18 cellular contexts compared by ENCODE assay signal in the genomic region with DNA sequence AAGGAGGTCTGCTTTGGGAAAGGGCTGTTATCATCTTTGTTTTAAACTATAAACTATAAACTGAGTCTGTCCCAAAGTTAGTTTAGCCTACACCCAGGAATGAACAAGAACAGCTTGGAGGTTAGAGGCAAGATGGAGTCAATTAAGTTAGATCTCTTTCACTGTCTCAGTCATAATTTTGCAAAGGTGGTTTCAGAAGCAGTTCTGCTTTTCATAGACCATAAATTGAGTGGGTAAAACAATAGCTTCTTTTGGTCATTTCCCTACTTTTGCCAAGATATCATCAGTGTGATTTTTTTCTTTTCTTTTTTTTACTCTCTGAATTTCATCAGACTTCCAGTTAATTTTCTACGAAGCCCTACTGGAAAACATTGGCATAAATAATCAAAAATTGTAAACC.
"Had no signal": no experiment of that assay in that cellular context is flagged by ENCODE, and none has a peak within 500 bp of the region (broad histone marks: within the 10 kb centered on the region; RNA-seq: fewer than 3 reads in every experiment).

No MANE protein-coding gene starts in this region.

- H3K4me1 ChIP-seq: colonic mucosa, left lung had no signal

- H3K4me3 Mint-ChIP-seq: activated naive CD8-positive, alpha-beta T cell; naive B cell had no signal

- H3K9me3 ChIP-seq: body of pancreas, colonic mucosa, ovary had no signal

- H3K27me3 ChIP-seq: body of pancreas, colonic mucosa, esophagus squamous epithelium, left lung, ovary had no signal

- H3K27ac ChIP-seq: body of pancreas, colonic mucosa, esophagus squamous epithelium, left lung, ovary had no signal

- H3K4me3 ChIP-seq: body of pancreas, colonic mucosa, esophagus squamous epithelium, left lung, ovary had no signal

- H3K27ac Mint-ChIP-seq: activated naive CD8-positive, alpha-beta T cell; naive B cell had no signal

- H3K4me1 Mint-ChIP-seq: naive B cell had no signal

- H3K36me3 Mint-ChIP-seq: activated naive CD8-positive, alpha-beta T cell; naive B cell had no signal

- ATAC-seq: activated CD4-positive, CD25-positive, alpha-beta regulatory T cell treated with anti-CD3 and anti-CD28 coated beads, Interleukin-2, amount 50 U/mL, for 24 hours; body of pancreas; left lung; sciatic nerve had no signal

- H3K36me3 ChIP-seq: colonic mucosa, esophagus squamous epithelium, left lung, ovary had no signal

- FAIRE-seq: kidney had no signal

- DNase-seq: activated CD4-positive, alpha-beta T cell treated with anti-CD3 and anti-CD28 coated beads, Interleukin-2, amount 50 U/mL, for 1 hour; activated CD8-positive, alpha-beta memory T cell treated with anti-CD3 and anti-CD28 coated beads for 24 hours; activated gamma-delta T cell treated with Interleukin-2 at 50 U/mL for 16 hours; amygdala; body of pancreas; central memory CD4-positive, alpha-beta T cell; colonic mucosa; esophagus squamous epithelium; glutamatergic neuron; hypothalamus; kidney; left lung; mammary epithelial cell; naive B cell; ovary had no signal
